Comparison of ENCODE assay signal across 1 cellular context in genomic region chr7:151876899-151877777, GRCh38.
A peak's percentile ranks its signal among the peaks of the same experiment; 100 is the strongest.
TF ChIP-seq lines count a peak whose summit lies in the region.

Gene PRKAG2 (minus strand): TSS chr7:151877115. CDS start chr7:151876620, 495 bp downstream.

TF ChIP-seq in WTC11, 78 proteins besides CTCF, POLR2A, EP300 and RAD21 (continued from another document):
- TF ChIP-seq AR (CRISPR knock-in tag; IDR thresholded peaks at IDR 0.05) = no peak
- TF ChIP-seq ATF6 (CRISPR knock-in tag; IDR thresholded peaks at IDR 0.05) = no peak
- no peak for TF ChIP-seq CBFB (CRISPR knock-in tag; IDR thresholded peaks at IDR 0.05; ENCODE audit: low read depth)
- TF ChIP-seq GRHL2 (CRISPR knock-in tag; IDR thresholded peaks at IDR 0.05; ENCODE audit: insufficient replicate concordance, severe bottlenecking) = no peak
- TF ChIP-seq SMAD3 (CRISPR knock-in tag; IDR thresholded peaks at IDR 0.05; ENCODE audit: borderline replicate concordance) = no peak
- TF ChIP-seq ZNF232 (CRISPR knock-in tag; IDR thresholded peaks at IDR 0.05) = no peak
- TF ChIP-seq ZNF317 (CRISPR knock-in tag; IDR thresholded peaks at IDR 0.05; ENCODE audit: borderline replicate concordance, low read depth) = no peak
- no peak for TF ChIP-seq ZNF281 (CRISPR knock-in tag; IDR thresholded peaks at IDR 0.05)
- TF ChIP-seq PREB (CRISPR knock-in tag; IDR thresholded peaks at IDR 0.05; ENCODE audit: borderline replicate concordance) = no peak
- TF ChIP-seq CREM (CRISPR knock-in tag; IDR thresholded peaks at IDR 0.05) = no peak
- TF ChIP-seq IRF1 (CRISPR knock-in tag; IDR thresholded peaks at IDR 0.05) = no peak
- no peak for TF ChIP-seq RORB (CRISPR knock-in tag; IDR thresholded peaks at IDR 0.05)
- TF ChIP-seq STAT6 (CRISPR knock-in tag; conservative IDR thresholded peaks at IDR 0.05; ENCODE audit: low read depth) = no peak
- TF ChIP-seq ZNF512 (CRISPR knock-in tag; IDR thresholded peaks at IDR 0.05; ENCODE audit: borderline replicate concordance) = no peak
- TF ChIP-seq ZBTB43 (CRISPR knock-in tag; IDR thresholded peaks at IDR 0.05) = no peak
- no peak for TF ChIP-seq ESRRA (CRISPR knock-in tag; IDR thresholded peaks at IDR 0.05; ENCODE audit: borderline replicate concordance)
- TF ChIP-seq NR1H2 (CRISPR knock-in tag; IDR thresholded peaks at IDR 0.05) = no peak
- TF ChIP-seq EMX1 (CRISPR knock-in tag; IDR thresholded peaks at IDR 0.05) = no peak
- peak; percentile 81 for TF ChIP-seq ZNF423 (CRISPR knock-in tag; IDR thresholded peaks at IDR 0.05)
- no peak for TF ChIP-seq ATF2 (CRISPR knock-in tag; IDR thresholded peaks at IDR 0.05; ENCODE audit: borderline replicate concordance, low read depth)
- no peak for TF ChIP-seq KAT7 (CRISPR knock-in tag; IDR thresholded peaks at IDR 0.05; ENCODE audit: borderline replicate concordance)
- no peak for TF ChIP-seq CREB1 (CRISPR knock-in tag; IDR thresholded peaks at IDR 0.05)
- no peak for TF ChIP-seq GTF2I (CRISPR knock-in tag; conservative IDR thresholded peaks at IDR 0.05)
- TF ChIP-seq TEAD4 (CRISPR knock-in tag; IDR thresholded peaks at IDR 0.05) = no peak
- TF ChIP-seq SMAD4 (CRISPR knock-in tag; IDR thresholded peaks at IDR 0.05) = no peak
- TF ChIP-seq ZNF263 (CRISPR knock-in tag; IDR thresholded peaks at IDR 0.05; ENCODE audit: low read depth) = no peak
- TF ChIP-seq ZNF121 (CRISPR knock-in tag; IDR thresholded peaks at IDR 0.05) = no peak
- no peak for TF ChIP-seq ZSCAN18 (CRISPR knock-in tag; IDR thresholded peaks at IDR 0.05)
- no peak for TF ChIP-seq MYBL2 (CRISPR knock-in tag; IDR thresholded peaks at IDR 0.05)
